Comparison of ENCODE assay signal across 27 cellular contexts in genomic region chr11:111792314-111792713, GRCh38. TPM values are rescaled to one million over a fixed set of nuclear protein-coding genes. Genes with fewer than 3 reads are reported as not detected.
DNase-seq lines count a peak whose midpoint lies in the region; ATAC-seq, FAIRE-seq and TF ChIP-seq lines count a peak whose summit lies in the region.
"Had no signal": no experiment of that assay in that cellular context is flagged by ENCODE, and none has a peak within 500 bp of the region (broad histone marks: within the 10 kb centered on the region; RNA-seq: fewer than 3 reads in every experiment).

No MANE protein-coding gene starts in this region.

- no peak overlapping the region for H3K4me3 Mint-ChIP-seq in astrocyte (ENCODE audit: unreplicated experiment)
- H3K4me3 Mint-ChIP-seq in osteocyte (ENCODE audit: unreplicated experiment) = no peak overlapping the region
- H3K4me3 Mint-ChIP-seq in CD4-positive, alpha-beta T cell = no peak overlapping the region
- H3K4me3 Mint-ChIP-seq: B cell; CD8-positive, alpha-beta memory T cell had no signal

- 93 to 98% (median 96%) methylated on average over 1 of the region's 1 CpG for WGBS in spleen, 5 donors
- WGBS in thyroid gland, 2 donors = 95 to 96% methylated on average over 1 of the region's 1 CpG

- H4K20me1 ChIP-seq in astrocyte (ENCODE audit: insufficient read depth, low read length) = no peaks in the 10 kb centered on the region

- H3K9me3 Mint-ChIP-seq in astrocyte (ENCODE audit: unreplicated experiment) (peaks cover 4% of the 10 kb centered on the region), osteocyte (ENCODE audit: unreplicated experiment) (peaks cover 4% of the 10 kb centered on the region)
- no peaks in the 10 kb centered on the region for H3K9me3 Mint-ChIP-seq in CD4-positive, alpha-beta T cell
- H3K9me3 Mint-ChIP-seq: CD8-positive, alpha-beta memory T cell had no signal

- no peaks in the 10 kb centered on the region for H3K27me3 ChIP-seq in astrocyte (ENCODE audit: insufficient read depth, low read length)
- H3K27me3 ChIP-seq in CD4-positive, alpha-beta T cell (ENCODE audit: control insufficient read depth, insufficient read depth, low read length) = no peaks in the 10 kb centered on the region
- no peaks in the 10 kb centered on the region for H3K27me3 ChIP-seq in spleen (replicated peaks in 1 of 7)
- no peaks in the 10 kb centered on the region for H3K27me3 ChIP-seq in thyroid gland
- H3K27me3 ChIP-seq: SJCRH30 had no signal

- no peaks in the 10 kb centered on the region for H3K36me3 ChIP-seq in astrocyte (ENCODE audit: insufficient read depth, low read length)
- peaks cover 0 to 53% (median 0%) of the 10 kb centered on the region in 6 donors for H3K36me3 ChIP-seq in spleen
- no peaks in the 10 kb centered on the region for H3K36me3 ChIP-seq in thyroid gland
- H3K36me3 ChIP-seq: SJCRH30 had no signal

- H3K27ac ChIP-seq in astrocyte (ENCODE audit: low read depth, low read length) (no peak overlapping the region), spleen (no peak overlapping the region), thyroid gland (no peak overlapping the region)
- no peak overlapping the region for H3K27ac ChIP-seq in CD4-positive, alpha-beta T cell (ENCODE audit: low read depth, low read length)
- H3K27ac ChIP-seq: C4-2B, PC-9, SJCRH30 had no signal

- no peaks in the 10 kb centered on the region for H3K27me3 Mint-ChIP-seq in astrocyte (ENCODE audit: low read depth, unreplicated experiment)
- H3K27me3 Mint-ChIP-seq in osteocyte (ENCODE audit: unreplicated experiment) = no peaks in the 10 kb centered on the region
- H3K27me3 Mint-ChIP-seq in CD4-positive, alpha-beta T cell = no peaks in the 10 kb centered on the region
- H3K27me3 Mint-ChIP-seq: B cell had no signal

- H3K4me1 Mint-ChIP-seq in astrocyte (ENCODE audit: low read depth, unreplicated experiment) (no peaks in the 10 kb centered on the region), osteocyte (ENCODE audit: unreplicated experiment) (peaks cover 38% of the 10 kb centered on the region)
- H3K4me1 Mint-ChIP-seq in CD4-positive, alpha-beta T cell (ENCODE audit: low read depth) = no peaks in the 10 kb centered on the region
- H3K4me1 Mint-ChIP-seq: CD8-positive, alpha-beta memory T cell had no signal

- CTCF ChIA-PET in CD4-positive, alpha-beta T cell (lab: Charles Lee) = no interaction called here

- no peak for ATAC-seq in CD4-positive, alpha-beta T cell (ENCODE audit: poor library complexity)
- ATAC-seq: HCT116, Right ventricle myocardium inferior had no signal

- no peak for TF ChIP-seq CTCF in astrocyte (IDR thresholded peaks at IDR 0.05; ENCODE audit: insufficient read depth, low read depth, low read length)
- TF ChIP-seq CTCF in osteocyte (IDR thresholded peaks at IDR 0.05) = no peak
- TF ChIP-seq CTCF in CD4-positive, alpha-beta T cell (IDR thresholded peaks at IDR 0.05) = no peak
- TF ChIP-seq CTCF in spleen (IDR thresholded peaks at IDR 0.05 in 8 of 11, conservative IDR thresholded peaks at IDR 0.05 in 3 of 11) = no peak
- no peak for TF ChIP-seq CTCF in thyroid gland (IDR thresholded peaks at IDR 0.05)

- TF ChIP-seq POLR2A in spleen (IDR thresholded peaks at IDR 0.05) (no peak), thyroid gland (IDR thresholded peaks at IDR 0.05) (no peak)

- H3K36me3 Mint-ChIP-seq in astrocyte (ENCODE audit: low read depth, unreplicated experiment) = peaks cover 17% of the 10 kb centered on the region
- H3K36me3 Mint-ChIP-seq in osteocyte (ENCODE audit: unreplicated experiment) = peaks cover 15% of the 10 kb centered on the region
- H3K36me3 Mint-ChIP-seq in CD4-positive, alpha-beta T cell (ENCODE audit: low read depth) = peaks cover 45% of the 10 kb centered on the region

- intact Hi-C loops in CD4-positive, alpha-beta T cell (cut with DNase I, micrococcal nuclease) = no loop called here
- intact Hi-C loops in spleen (cut with DNase I; ENCODE audit: low total_unique reads) = no loop called here
- intact Hi-C loops in thyroid gland (cut with DNase I) = no loop called here

- H3K9me3 ChIP-seq in astrocyte (ENCODE audit: insufficient read depth, low read depth, low read length) (no peaks in the 10 kb centered on the region), spleen (peaks cover 0 to 7% (median 5%) of the 10 kb centered on the region in 8 donors), thyroid gland (no peaks in the 10 kb centered on the region)
- H3K9me3 ChIP-seq in CD4-positive, alpha-beta T cell (ENCODE audit: control insufficient read depth, low read length) = no peaks in the 10 kb centered on the region
- H3K9me3 ChIP-seq: SJCRH30 had no signal

- H3K9ac ChIP-seq in astrocyte (ENCODE audit: low read length) = no peak overlapping the region

- FAIRE-seq in astrocyte (lab: Jason Lieb, UNC) = no peak
- FAIRE-seq: GM12891, H1 had no signal

- H3K4me2 ChIP-seq in astrocyte (ENCODE audit: low read length) = no peak overlapping the region
- H3K4me2 ChIP-seq: PC-9 had no signal

- no peaks in the 10 kb centered on the region for H3K79me2 ChIP-seq in astrocyte (ENCODE audit: insufficient read depth, low read length)

- H2AFZ ChIP-seq in astrocyte (ENCODE audit: low read depth, low read length) = no peak overlapping the region
- H2AFZ ChIP-seq: PC-9 had no signal

- H3K4me3 ChIP-seq in astrocyte (ENCODE audit: insufficient read depth, low read depth, low read length) (no peak overlapping the region), spleen (no peak overlapping the region), thyroid gland (replicated peaks in 1 of 3) (no peak overlapping the region)
- H3K4me3 ChIP-seq: PC-9, SJCRH30 had no signal

- no peak overlapping the region for H3K27ac Mint-ChIP-seq in astrocyte (ENCODE audit: unreplicated experiment)
- peak overlapping the region; percentile 81 for H3K27ac Mint-ChIP-seq in osteocyte (ENCODE audit: unreplicated experiment)
- no peak overlapping the region for H3K27ac Mint-ChIP-seq in CD4-positive, alpha-beta T cell
- H3K27ac Mint-ChIP-seq: B cell had no signal

- no peaks in the 10 kb centered on the region for H3K4me1 ChIP-seq in astrocyte (ENCODE audit: insufficient read depth, low read length)
- peaks cover 0 to 7% (median 2%) of the 10 kb centered on the region in 6 donors for H3K4me1 ChIP-seq in spleen
- H3K4me1 ChIP-seq in thyroid gland = peaks cover 0 to 3% of the 10 kb centered on the region in 2 donors
- H3K4me1 ChIP-seq: SJCRH30 had no signal

- POLR2A ChIA-PET in CD4-positive, alpha-beta T cell (lab: Charles Lee) = no interaction called here

- DNase-seq in astrocyte (ENCODE audit: low read depth) (peak; percentile 48), islet precursor cell (peak; percentile 7), osteocyte (ENCODE audit: extremely low spot score, unreplicated experiment) (no peak), spleen (no peak), H4 (ENCODE audit: low spot score) (no peak), thyroid gland (no peak)
- DNase-seq in CD4-positive, alpha-beta T cell = no peak
- DNase-seq: CD8-positive, alpha-beta memory T cell; DMS 273 treated with DMSO at 0.1 percent for 48 hours; DMS79; EL; GDM1; KBM-7; MV-4-11; NCI-H1105; NCI-H1436 treated with DMSO at 0.1 percent for 48 hours; NCI-H1930; NCI-H2107; NCI-H526 treated with DMSO at 0.1 percent for 48 hours; PC-9; SJCRH30 had no signal

RNA-seq across cellular contexts. Expression of gene PPP2R1B, which starts 26.1 kb away (rescaled TPM):
- total RNA-seq in astrocyte (43.0 and 44.5 TPM in 2 replicates), osteocyte (25.2 and 26.0 TPM in 2 replicates), spleen (10 to 100 TPM; 18.0 to 30.3 (median 27.1) TPM), thyroid gland (10 to 100 TPM; 22.4 to 39.2 (median 25.3) TPM)
- 10 to 100 TPM; 34.5 to 39.2 TPM for total RNA-seq in CD4-positive, alpha-beta T cell
- polyA plus RNA-seq in spleen = 1 to 10 TPM; 4.0 to 5.7 (median 5.0) TPM
- 29.3 and 42.4 TPM in 2 replicates for total RNA-seq in H4 (2014; rRNA removed; shearing (Covaris generic))

Comparison
In these comparisons a context has a peak if more than half of its experiments do, and no peak if none do; other contexts are left out.
1. DNase-seq: peak in astrocyte (single experiment) and islet precursor cell (single experiment); none in osteocyte (single experiment), CD4-positive, alpha-beta T cell (0 of 10), spleen (single experiment), H4 (single experiment) and thyroid gland (0 of 2).